ENCODE assay signal across 7 cellular contexts in genomic region chr16:67199011-67199807, GRCh38. TPM values are rescaled to one million over a fixed set of nuclear protein-coding genes. Genes with fewer than 3 reads are reported as not detected.
A peak's percentile ranks its signal among the peaks of the same experiment; 100 is the strongest.
DNase-seq lines count a peak whose midpoint lies in the region; ATAC-seq, FAIRE-seq and TF ChIP-seq lines count a peak whose summit lies in the region.

A gene with protein sequence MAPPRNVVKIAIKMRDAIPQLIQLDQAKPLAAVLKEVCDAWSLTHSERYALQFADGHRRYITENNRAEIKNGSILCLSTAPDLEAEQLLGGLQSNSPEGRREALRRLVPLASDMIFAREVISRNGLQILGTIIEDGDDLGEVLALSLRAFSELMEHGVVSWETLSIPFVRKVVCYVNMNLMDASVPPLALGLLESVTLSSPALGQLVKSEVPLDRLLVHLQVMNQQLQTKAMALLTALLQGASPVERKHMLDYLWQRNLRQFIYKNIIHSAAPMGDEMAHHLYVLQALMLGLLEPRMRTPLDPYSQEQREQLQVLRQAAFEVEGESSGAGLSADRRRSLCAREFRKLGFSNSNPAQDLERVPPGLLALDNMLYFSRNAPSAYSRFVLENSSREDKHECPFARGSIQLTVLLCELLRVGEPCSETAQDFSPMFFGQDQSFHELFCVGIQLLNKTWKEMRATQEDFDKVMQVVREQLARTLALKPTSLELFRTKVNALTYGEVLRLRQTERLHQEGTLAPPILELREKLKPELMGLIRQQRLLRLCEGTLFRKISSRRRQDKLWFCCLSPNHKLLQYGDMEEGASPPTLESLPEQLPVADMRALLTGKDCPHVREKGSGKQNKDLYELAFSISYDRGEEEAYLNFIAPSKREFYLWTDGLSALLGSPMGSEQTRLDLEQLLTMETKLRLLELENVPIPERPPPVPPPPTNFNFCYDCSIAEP (plus strand): TSS chr16:67199131. CDS start chr16:67199327, 196 bp downstream.

- no peak for TF ChIP-seq POLR2A in IMR-90 (IDR thresholded peaks at IDR 0.05; ENCODE audit: low read depth, low read length)

- no peak within 1 kb of the TSS for H3K9ac ChIP-seq in IMR-90 (ENCODE audit: low read depth, low read length)
- H3K9ac ChIP-seq in kidney (ENCODE audit: low read length in 2 of 2): peak within 1 kb of the TSS in 1 of 2 donors; percentile 34

- no peak within 1 kb of the TSS for H3K4me2 ChIP-seq in IMR-90 (ENCODE audit: low read depth, low read length)

- H4K5ac ChIP-seq in IMR-90 (ENCODE audit: low read depth, low read length): no peak within 1 kb of the TSS

- H3K4me1 ChIP-seq in IMR-90 (ENCODE audit: control insufficient read depth, insufficient read depth, low read length) (no peaks in the 10 kb centered on the region), kidney (ENCODE audit: control insufficient read depth in 1 of 2, insufficient read depth in 1 of 2, low read depth in 1 of 2, low read length in 2 of 2) (peaks cover 20 to 28% of the 10 kb centered on the region in 2 donors), thymus (ENCODE audit: control insufficient read depth, insufficient read depth, low read length) (no peaks in the 10 kb centered on the region)

- FAIRE-seq in kidney (lab: Jason Lieb, UNC): no peak

- no peaks in the 10 kb centered on the region for H3K9me1 ChIP-seq in IMR-90 (ENCODE audit: insufficient read depth, low read length)

- H3K9me3 ChIP-seq in IMR-90 (ENCODE audit: control insufficient read depth, insufficient read depth, low read length): no peaks in the 10 kb centered on the region
- no peaks in the 10 kb centered on the region for H3K9me3 ChIP-seq in kidney (ENCODE audit: control insufficient read depth in 1 of 2, low read length in 2 of 2)
- no peaks in the 10 kb centered on the region for H3K9me3 ChIP-seq in thymus (ENCODE audit: control insufficient read depth)

- no peak within 1 kb of the TSS for H3K56ac ChIP-seq in IMR-90 (ENCODE audit: extremely low read depth, insufficient read depth, low read length)

- TF ChIP-seq CTCF in IMR-90 (conservative IDR thresholded peaks at IDR 0.05; ENCODE audit: low read depth, low read length): peak; percentile 33
- TF ChIP-seq CTCF in brain microvascular endothelial cell (IDR thresholded peaks at IDR 0.05; ENCODE audit: low read depth, low read length, missing control alignments): peak; percentile 47
- peak; percentile 32 for TF ChIP-seq CTCF in kidney (IDR thresholded peaks at IDR 0.05; ENCODE audit: borderline replicate concordance, extremely low read depth, insufficient read depth)

- H2AK5ac ChIP-seq in IMR-90 (ENCODE audit: low read depth, low read length): no peak within 1 kb of the TSS

- BruUV-seq in IMR-90 (replicated peaks; lab: Mats Ljungman, UMichigan): no TSS peak

- H2AFZ ChIP-seq in IMR-90 (replicated peaks; ENCODE audit: low read length, poor library complexity): no peak within 1 kb of the TSS

- no peak for TF ChIP-seq RAD21 in IMR-90 (IDR thresholded peaks at IDR 0.05; ENCODE audit: low read length)

- no peak for DNase-seq in IMR-90
- DNase-seq in brain microvascular endothelial cell: no peak
- DNase-seq in kidney: peak; percentile 87
- DNase-seq in NAMALWA (ENCODE audit: low spot score): no peak
- no peak for DNase-seq in NCI-H2227 (lab: John Stamatoyannopoulos, UW; ENCODE audit: unreplicated experiment)

- no peak within 1 kb of the TSS for H2BK15ac ChIP-seq in IMR-90 (ENCODE audit: low read depth, low read length)

- no peak within 1 kb of the TSS for H3K27ac ChIP-seq in IMR-90 (ENCODE audit: insufficient read depth, low read length)
- no peak within 1 kb of the TSS for H3K27ac ChIP-seq in brain microvascular endothelial cell
- H3K27ac ChIP-seq in kidney (ENCODE audit: low read depth in 2 of 2, low read length in 2 of 2): peak within 1 kb of the TSS; percentile 50 to 78
- no peak within 1 kb of the TSS for H3K27ac ChIP-seq in thymus (ENCODE audit: low read depth)

- intact Hi-C loops in IMR-90 (cut with micrococcal nuclease) (no loop called here), kidney (cut with DNase I) (no loop called here)

- peaks cover 14% of the 10 kb centered on the region for H4K20me1 ChIP-seq in IMR-90 (ENCODE audit: insufficient read depth, low read length)

- in situ Hi-C loops in IMR-90 (cut with MboI; ENCODE audit: low sequenced_read_pairs) (no loop called here), brain microvascular endothelial cell (cut with HindIII; ENCODE audit: low pct_ligation_motif_present, low sequenced_read_pairs) (no loop called here)

- POLR2A ChIA-PET in IMR-90 (lab: Charles Lee; ENCODE audit: unreplicated experiment): no interaction called here

- H2AK9ac ChIP-seq in IMR-90 (replicated peaks; ENCODE audit: low read depth, low read length, poor library complexity): peak within 1 kb of the TSS; percentile 70

- H2BK120ac ChIP-seq in IMR-90 (ENCODE audit: low read depth, low read length): no peak within 1 kb of the TSS

- no peak within 1 kb of the TSS for H3K4ac ChIP-seq in IMR-90 (ENCODE audit: low read depth, low read length)

- peaks cover 8 to 27% of the 10 kb centered on the region in 2 experiments; a peak in 3 of 4 replicates for H3K79me1 ChIP-seq in IMR-90 (ENCODE audit: low read depth in 1 of 2, low read length in 2 of 2)

- ATAC-seq in IMR-90 (ENCODE audit: low read depth) (no peak; the same call in 1 of the 2 replicates), GM18498 (IDR thresholded peaks at IDR 0.05; ENCODE audit: unreplicated experiment) (no peak)

- CTCF ChIA-PET in IMR-90 (lab: Yijun Ruan, JAX): no interaction called here

- 64% methylated on average over 28 of the region's 61 CpGs; no CpG with 5 or more reads in 1 of the 2 experiments for WGBS in IMR-90 (ENCODE audit: extremely low coverage in 2 of 2, insufficient read length in 1 of 2), 2 experiments
- 93% methylated on average over 61 of the region's 61 CpGs for WGBS in thymus

- no peak within 1 kb of the TSS for H2BK20ac ChIP-seq in IMR-90 (ENCODE audit: low read depth, low read length)

- H3K27me3 ChIP-seq in IMR-90 (ENCODE audit: control insufficient read depth, insufficient read depth, low read length) (no peaks in the 10 kb centered on the region), brain microvascular endothelial cell (replicated peaks) (no peaks in the 10 kb centered on the region), thymus (ENCODE audit: control insufficient read depth, insufficient read depth) (no peaks in the 10 kb centered on the region)

- H4K91ac ChIP-seq in IMR-90 (ENCODE audit: insufficient read depth, low read depth, low read length): no peak within 1 kb of the TSS

- H3K18ac ChIP-seq in IMR-90 (ENCODE audit: low read depth, low read length): no peak within 1 kb of the TSS

- no peak within 1 kb of the TSS for H2BK5ac ChIP-seq in IMR-90 (ENCODE audit: low read depth, low read length, poor library complexity, severe bottlenecking)

- H3K4me3 ChIP-seq in IMR-90 (ENCODE audit: insufficient read depth, low read depth, low read length) (no peak within 1 kb of the TSS), brain microvascular endothelial cell (ENCODE audit: low read depth, low read length) (no peak within 1 kb of the TSS), kidney (ENCODE audit: low read length in 2 of 2) (peak within 1 kb of the TSS; percentile 47 to 61), thymus (ENCODE audit: low read length) (peak within 1 kb of the TSS; percentile 12)

- H3K14ac ChIP-seq in IMR-90 (replicated peaks; ENCODE audit: low read depth, low read length): no peak within 1 kb of the TSS

- peaks cover 71% of the 10 kb centered on the region for H3K36me3 ChIP-seq in IMR-90 (ENCODE audit: control insufficient read depth, insufficient read depth, low read length)
- peaks cover 61% of the 10 kb centered on the region for H3K36me3 ChIP-seq in brain microvascular endothelial cell (replicated peaks)
- H3K36me3 ChIP-seq in kidney (ENCODE audit: control insufficient read depth in 1 of 2, insufficient read depth in 2 of 2, low read length in 2 of 2): peaks cover 31 to 43% of the 10 kb centered on the region in 2 donors
- peaks cover 97% of the 10 kb centered on the region for H3K36me3 ChIP-seq in thymus (ENCODE audit: control insufficient read depth, insufficient read depth)

- no peak within 1 kb of the TSS for H3K23ac ChIP-seq in IMR-90 (ENCODE audit: low read depth, low read length)

- H4K8ac ChIP-seq in IMR-90 (ENCODE audit: low read depth in 2 of 2, low read length in 2 of 2): no peak within 1 kb of the TSS

- dilution Hi-C loops in IMR-90 (cut with HindIII; ENCODE audit: low sequenced_read_pairs, unreplicated experiment): no loop called here

TF ChIP-seq in IMR-90, 13 proteins besides CTCF, POLR2A, EP300 and RAD21:
- TF ChIP-seq MAZ (IDR thresholded peaks at IDR 0.05; ENCODE audit: borderline replicate concordance, low read depth, low read length) (no peak), MAFK (IDR thresholded peaks at IDR 0.05; ENCODE audit: low read depth, low read length) (no peak), SMC3 (IDR thresholded peaks at IDR 0.05; ENCODE audit: low read depth, low read length) (no peak), NFE2L2 (IDR thresholded peaks at IDR 0.05; ENCODE audit: low read depth, low read length) (no peak), BHLHE40 (IDR thresholded peaks at IDR 0.05; ENCODE audit: low read depth, low read length) (no peak), MXI1 (IDR thresholded peaks at IDR 0.05; ENCODE audit: borderline replicate concordance, low read depth, low read length) (no peak), RCOR1 (IDR thresholded peaks at IDR 0.05; ENCODE audit: insufficient replicate concordance, low read length) (no peak), CHD1 (IDR thresholded peaks at IDR 0.05; ENCODE audit: low read depth, low read length) (no peak)
- TF ChIP-seq, protein P1, sequence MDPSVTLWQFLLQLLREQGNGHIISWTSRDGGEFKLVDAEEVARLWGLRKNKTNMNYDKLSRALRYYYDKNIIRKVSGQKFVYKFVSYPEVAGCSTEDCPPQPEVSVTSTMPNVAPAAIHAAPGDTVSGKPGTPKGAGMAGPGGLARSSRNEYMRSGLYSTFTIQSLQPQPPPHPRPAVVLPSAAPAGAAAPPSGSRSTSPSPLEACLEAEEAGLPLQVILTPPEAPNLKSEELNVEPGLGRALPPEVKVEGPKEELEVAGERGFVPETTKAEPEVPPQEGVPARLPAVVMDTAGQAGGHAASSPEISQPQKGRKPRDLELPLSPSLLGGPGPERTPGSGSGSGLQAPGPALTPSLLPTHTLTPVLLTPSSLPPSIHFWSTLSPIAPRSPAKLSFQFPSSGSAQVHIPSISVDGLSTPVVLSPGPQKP (IDR thresholded peaks at IDR 0.05; ENCODE audit: borderline replicate concordance, low read depth, low read length): no peak

RNA-seq across cellular contexts. Expression of the gene that starts here (rescaled TPM):
- total RNA-seq in IMR-90 (2012; rRNA removed) (0.28 and 0.36 TPM in 2 replicates), kidney (24.2 TPM)
- polyA plus RNA-seq in IMR-90 (2012; rRNA removed) (1.6 and 1.9 TPM in 2 replicates), kidney (ENCODE audit: insufficient read depth, low read depth, low replicate concordance) (33.1 TPM), thymus (15.3 TPM)
- polyA plus RNA-seq in IMR-90 (2012; cell fraction: cytosol; rRNA removed): 0.70 and 0.78 TPM in 2 replicates
- polyA plus RNA-seq in IMR-90 (2012; cell fraction: nucleus; rRNA removed; ENCODE audit: low replicate concordance): 7.2 and 21.3 TPM in 2 replicates

Comparison
In these comparisons a context has a peak if more than half of its experiments do, and no peak if none do; other contexts are left out.
1. RNA of the gene that starts here (total RNA-seq): 24.2 TPM in kidney (single experiment); 0.28 to 0.36 TPM in IMR-90; every median in the first group is over 10 times any median in the second.
2. H3K27ac ChIP-seq: peak in kidney (2 of 2); none in IMR-90 (single experiment), brain microvascular endothelial cell (single experiment) and thymus (single experiment).
3. H3K4me3 ChIP-seq: peak in kidney (2 of 2) and thymus (single experiment); none in IMR-90 (single experiment) and brain microvascular endothelial cell (single experiment).
4. Peak in every context shown above with its lines, with median percentiles within 50 percentile points of each other: CTCF ChIP-seq.